In the genomic region with DNA sequence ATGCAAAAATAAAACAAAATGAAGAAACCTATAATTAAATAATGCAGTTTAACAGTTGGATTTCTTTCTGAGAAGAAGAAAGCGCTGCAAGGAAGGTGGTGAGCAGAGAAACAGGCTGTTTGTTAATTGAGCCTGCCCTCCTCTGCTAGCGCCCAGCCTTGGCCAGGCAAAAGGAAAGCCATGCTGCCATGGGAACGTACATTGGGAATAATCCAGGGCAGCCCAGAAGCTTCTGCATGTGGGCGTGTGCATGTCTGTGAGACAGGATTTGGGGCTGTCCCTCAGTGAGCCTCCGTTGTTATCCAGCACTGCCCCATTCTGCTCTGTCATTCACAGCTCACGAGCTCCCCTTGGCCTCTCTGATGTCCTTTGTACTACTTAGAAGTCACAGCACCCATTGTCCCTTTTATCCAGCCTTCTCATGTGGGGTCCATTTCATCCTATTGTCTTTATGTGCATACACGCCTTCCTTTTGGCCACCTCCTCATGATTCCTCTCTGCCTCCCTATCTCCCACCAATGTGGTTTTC, we compare ENCODE assay signal across 26 cellular contexts.
"Had no signal": no experiment of that assay in that cellular context is flagged by ENCODE, and none has a peak within 500 bp of the region (broad histone marks: within the 10 kb centered on the region; RNA-seq: fewer than 3 reads in every experiment).

No MANE protein-coding gene starts in this region.

- DNase-seq: activated CD4-positive, alpha-beta T cell treated with anti-CD3 and anti-CD28 coated beads, Interleukin-2, amount 10 ng/mL, durations not matched to agents 24 days and 14 days; activated CD4-positive, CD25-positive, alpha-beta regulatory T cell; activated CD8-positive, alpha-beta memory T cell treated with anti-CD3 and anti-CD28 coated beads, Interleukin-2, amount 50 U/mL, for 4 hours; activated CD8-positive, alpha-beta T cell treated with anti-CD3 and anti-CD28 coated beads, Interleukin-2, amount 10 ng/mL, durations not matched to agents 7 days and 5 days; activated effector memory CD4-positive, alpha-beta T cell treated with Interleukin-2 at 50 U/mL for 16 hours; activated naive CD4-positive, alpha-beta T cell treated with anti-CD3 and anti-CD28 coated beads, Interleukin-2, amount 10 ng/mL, durations not matched to agents 7 days and 5 days; activated naive CD8-positive, alpha-beta T cell treated with anti-CD3 and anti-CD28 coated beads, Interleukin-2, amount 50 U/mL, for 24 hours; activated T-cell treated with anti-CD3 and anti-CD28 coated beads, Interleukin-2, amount 50 U/mL, for 4 hours; aorta; brain microvascular endothelial cell; cortex of kidney; erythroblast; left colon; lower lobe of right lung; psoas muscle; right cardiac atrium; T-cell; testis had no signal

- H3K4me1 ChIP-seq: gastroesophageal sphincter, lower lobe of right lung, psoas muscle, testis had no signal

- ATAC-seq: activated CD8-positive, alpha-beta T cell treated with anti-CD3 and anti-CD28 coated beads, Interleukin-2, amount 10 ng/mL, durations not matched to agents 7 days and 5 days; activated naive CD8-positive, alpha-beta T cell treated with anti-CD3 and anti-CD28 coated beads, Interleukin-2, amount 50 U/mL, for 24 hours; activated T-cell treated with anti-CD3 and anti-CD28 coated beads, Interleukin-2, amount 50 U/mL, for 4 hours; gastroesophageal sphincter; left colon; lower lobe of right lung; psoas muscle; right cardiac atrium; SK-N-SH treated with all-trans-retinoic acid at 6 μM for 48 hours; T-cell had no signal

- H3K27me3 ChIP-seq: gastroesophageal sphincter, testis had no signal

- H3K27ac Mint-ChIP-seq: activated CD4-positive, alpha-beta T cell treated with anti-CD3 and anti-CD28 coated beads, Interleukin-2, amount 10 ng/mL, durations not matched to agents 24 days and 14 days; activated CD8-positive, alpha-beta T cell treated with anti-CD3 and anti-CD28 coated beads, Interleukin-2, amount 10 ng/mL, durations not matched to agents 7 days and 5 days; activated naive CD4-positive, alpha-beta T cell treated with anti-CD3 and anti-CD28 coated beads, Interleukin-2, amount 10 ng/mL, durations not matched to agents 7 days and 5 days; activated naive CD8-positive, alpha-beta T cell treated with anti-CD3 and anti-CD28 coated beads, Interleukin-2, amount 50 U/mL, for 24 hours; mesothelial cell of epicardium; nephron; stimulated activated naive CD8-positive, alpha-beta T cell treated with anti-CD3 and anti-CD28 coated beads, Interleukin-15, Interleukin-2, amounts not matched to agents 100 ng/mL and 50 ng/mL, for 24 hours; T-cell; type B pancreatic cell had no signal

- H3K27ac ChIP-seq: brain microvascular endothelial cell, gastroesophageal sphincter, lower lobe of right lung, psoas muscle, skin epidermis, testis had no signal

- H3K36me3 Mint-ChIP-seq: activated naive CD4-positive, alpha-beta T cell treated with anti-CD3 and anti-CD28 coated beads, Interleukin-2, amount 10 ng/mL, durations not matched to agents 7 days and 5 days; T-cell had no signal

- H3K36me3 ChIP-seq: brain microvascular endothelial cell, lower lobe of right lung had no signal

- H3K4me1 Mint-ChIP-seq: activated CD4-positive, alpha-beta T cell treated with anti-CD3 and anti-CD28 coated beads, Interleukin-2, amount 10 ng/mL, durations not matched to agents 24 days and 14 days; activated naive CD4-positive, alpha-beta T cell treated with anti-CD3 and anti-CD28 coated beads, Interleukin-2, amount 10 ng/mL, durations not matched to agents 7 days and 5 days; activated naive CD8-positive, alpha-beta T cell treated with anti-CD3 and anti-CD28 coated beads, Interleukin-2, amount 50 U/mL, for 24 hours; central memory CD8-positive, alpha-beta T cell; T-cell had no signal

- H3K4me3 ChIP-seq: gastroesophageal sphincter, lower lobe of right lung, psoas muscle, skin epidermis, testis had no signal

- H3K4me3 Mint-ChIP-seq: activated CD4-positive, alpha-beta T cell treated with anti-CD3 and anti-CD28 coated beads, Interleukin-2, amount 10 ng/mL, durations not matched to agents 24 days and 14 days; activated CD8-positive, alpha-beta T cell treated with anti-CD3 and anti-CD28 coated beads, Interleukin-2, amount 10 ng/mL, durations not matched to agents 7 days and 5 days; activated naive CD4-positive, alpha-beta T cell treated with anti-CD3 and anti-CD28 coated beads, Interleukin-2, amount 10 ng/mL, durations not matched to agents 7 days and 5 days; activated naive CD8-positive, alpha-beta T cell treated with anti-CD3 and anti-CD28 coated beads, Interleukin-2, amount 50 U/mL, for 24 hours; activated T-cell treated with anti-CD3 and anti-CD28 coated beads, Interleukin-2, amount 50 U/mL, for 4 hours; central memory CD8-positive, alpha-beta T cell; mesothelial cell of epicardium; nephron; stimulated activated naive CD8-positive, alpha-beta T cell treated with anti-CD3 and anti-CD28 coated beads, Interleukin-15, Interleukin-2, amounts not matched to agents 100 ng/mL and 50 ng/mL, for 24 hours; T-cell; type B pancreatic cell had no signal

- H3K27me3 Mint-ChIP-seq: type B pancreatic cell had no signal

- H3K9me3 Mint-ChIP-seq: activated CD4-positive, alpha-beta T cell treated with anti-CD3 and anti-CD28 coated beads, Interleukin-2, amount 10 ng/mL, durations not matched to agents 24 days and 14 days; activated naive CD4-positive, alpha-beta T cell treated with anti-CD3 and anti-CD28 coated beads, Interleukin-2, amount 10 ng/mL, durations not matched to agents 7 days and 5 days; activated naive CD8-positive, alpha-beta T cell treated with anti-CD3 and anti-CD28 coated beads, Interleukin-2, amount 50 U/mL, for 24 hours; activated T-cell treated with anti-CD3 and anti-CD28 coated beads, Interleukin-2, amount 50 U/mL, for 4 hours; central memory CD8-positive, alpha-beta T cell; stimulated activated naive CD8-positive, alpha-beta T cell treated with anti-CD3 and anti-CD28 coated beads, Interleukin-15, Interleukin-2, amounts not matched to agents 100 ng/mL and 50 ng/mL, for 24 hours had no signal
